In genomic region chrX:151701071-151701470, GRCh38 we compare ENCODE assay signal across 11 cellular contexts. TPM values are rescaled to one million over a fixed set of nuclear protein-coding genes. Genes with fewer than 3 reads are reported as not detected.
"Had no signal": no experiment of that assay in that cellular context is flagged by ENCODE, and none has a peak within 500 bp of the region (broad histone marks: within the 10 kb centered on the region; RNA-seq: fewer than 3 reads in every experiment).

No MANE protein-coding gene starts in this region.

- H3K27ac ChIP-seq: GM23248 had no signal

- H3K9me3 Mint-ChIP-seq: GM23338, HFFc6 had no signal

- H3K36me3 ChIP-seq: HAP-1 had no signal

- H3K4me1 ChIP-seq: HAP-1 had no signal

- ATAC-seq: GM23338, HCT116 had no signal

- H2AFZ ChIP-seq: GM23248, GM23338 had no signal

- DNase-seq: GM23248, GOT3, H7, H9, HCEC 1CT, HFFc6 had no signal

- H3K4me3 Mint-ChIP-seq: GM23338, H9, HFFc6 had no signal

- H3K4me3 ChIP-seq: GM23248, GM23338, HAP-1 had no signal

- H3K4me2 ChIP-seq: GM23338 had no signal

- H3K9me3 ChIP-seq: HAP-1 had no signal

- H3K27ac Mint-ChIP-seq: GM23338, H9, HFFc6 had no signal

- H3K9ac ChIP-seq: GM23248 had no signal

RNA-seq across cellular contexts. Expression of gene PRRG3, which starts 5.8 kb away (rescaled TPM):
- total RNA-seq: GM23248, H4, HFFc6 had no signal

RNA-seq across cellular contexts. Expression of gene FATE1, which starts 14.8 kb away (rescaled TPM):
- total RNA-seq: GM23248, H1, H4, H7, H9, HFFc6 had no signal
- polyA plus RNA-seq: GM23248, GM23338 had no signal

RNA-seq across cellular contexts. Expression of gene CNGA2, which starts 33.5 kb away (rescaled TPM):
- total RNA-seq: GM23248, GM23338, H1, H4, H7, H9, HFFc6 had no signal
- polyA plus RNA-seq: GM23248, GM23338, H1 had no signal
